ENCODE assay signal across 19 cellular contexts in the genomic region with DNA sequence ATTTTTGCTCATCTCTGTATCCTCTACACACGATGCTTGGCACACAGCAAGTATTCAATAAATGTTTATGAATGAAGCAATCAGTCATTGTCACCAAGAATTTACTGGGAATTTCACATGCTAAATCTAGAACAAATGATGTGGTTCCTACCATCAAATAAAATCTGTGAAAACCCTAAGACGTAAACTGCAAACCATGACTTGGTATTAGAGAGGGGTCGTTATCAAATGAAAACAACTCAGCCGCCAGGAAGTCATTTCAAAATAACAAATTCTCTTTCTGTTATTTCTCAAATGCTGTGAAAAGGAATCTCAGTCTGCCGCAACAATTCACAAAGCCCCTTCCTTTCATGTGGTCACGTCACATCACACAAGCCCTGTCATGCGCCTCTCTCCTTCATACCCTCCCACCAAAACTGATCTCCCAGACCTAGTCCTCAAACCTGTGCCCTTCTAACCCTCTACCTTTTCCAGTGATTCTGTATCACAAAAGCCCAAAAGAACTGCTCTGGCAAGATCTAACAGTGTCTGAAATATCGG.
A peak's percentile ranks its signal among the peaks of the same experiment; 100 is the strongest.
DNase-seq lines count a peak whose midpoint lies in the region; ATAC-seq and TF ChIP-seq lines count a peak whose summit lies in the region.
"Had no signal": no experiment of that assay in that cellular context is flagged by ENCODE, and none has a peak within 500 bp of the region (broad histone marks: within the 10 kb centered on the region; RNA-seq: fewer than 3 reads in every experiment).

No MANE protein-coding gene starts in this region.

- H3K36me3 Mint-ChIP-seq in glutamatergic neuron (ENCODE audit: unreplicated experiment) = no peaks in the 10 kb centered on the region

- no peaks in the 10 kb centered on the region for H3K9me3 Mint-ChIP-seq in glutamatergic neuron (ENCODE audit: unreplicated experiment)
- H3K9me3 Mint-ChIP-seq: CD4-positive, alpha-beta T cell had no signal

- no peak overlapping the region for H3K27ac Mint-ChIP-seq in glutamatergic neuron (ENCODE audit: unreplicated experiment)
- H3K27ac Mint-ChIP-seq: B cell; CD4-positive, alpha-beta T cell had no signal

- ATAC-seq in left cardiac atrium = no peak
- ATAC-seq: A549, Panc1 had no signal

- H3K27me3 Mint-ChIP-seq in glutamatergic neuron (ENCODE audit: unreplicated experiment) = no peaks in the 10 kb centered on the region
- H3K27me3 Mint-ChIP-seq: B cell had no signal

- no peak overlapping the region for H3K4me3 Mint-ChIP-seq in glutamatergic neuron (ENCODE audit: unreplicated experiment)
- H3K4me3 Mint-ChIP-seq: B cell; CD4-positive, alpha-beta T cell had no signal

- no peak for TF ChIP-seq CTCF in choroid plexus epithelial cell (conservative IDR thresholded peaks at IDR 0.05; ENCODE audit: low read depth, low read length)
- TF ChIP-seq CTCF in glutamatergic neuron (IDR thresholded peaks at IDR 0.05; ENCODE audit: partially characterized antibody, unreplicated experiment) = no peak

- H3K4me1 Mint-ChIP-seq in glutamatergic neuron (ENCODE audit: low read depth, unreplicated experiment) = no peaks in the 10 kb centered on the region

- DNase-seq in NCI-H460 (ENCODE audit: extremely low read depth, low read depth) (peak; percentile 90), choroid plexus epithelial cell (ENCODE audit: low read depth) (peak; percentile 56), medulla oblongata (ENCODE audit: extremely low spot score) (peak; percentile 49), glutamatergic neuron (no peak), posterior cingulate gyrus (no peak), left cardiac atrium (no peak), dedifferentiated amniotic fluid mesenchymal stem cell (ENCODE audit: extremely low spot score) (no peak)
- DNase-seq: Caco-2; CD4-positive, alpha-beta T cell; DMS153; IMR-90; NCI-H1105; NCI-H2029 treated with DMSO at 0.1 percent for 48 hours; NCI-H226; NCI-H524; NCI-H774 had no signal

- intact Hi-C loops in posterior cingulate gyrus (cut with DNase I) (no loop called here), left cardiac atrium (cut with DNase I) (no loop called here)

- peak overlapping the region; percentile 8 for H3K4me3 ChIP-seq in choroid plexus epithelial cell (ENCODE audit: low read depth, low read length)
- H3K4me3 ChIP-seq: A549 had no signal

Comparison
In these comparisons a context has a peak if more than half of its experiments do, and no peak if none do; other contexts are left out.
1. DNase-seq: peak in NCI-H460 (single experiment), choroid plexus epithelial cell (single experiment) and medulla oblongata (single experiment); none in glutamatergic neuron (single experiment), posterior cingulate gyrus (0 of 10), left cardiac atrium (single experiment) and dedifferentiated amniotic fluid mesenchymal stem cell (single experiment).